10 cellular contexts compared by ENCODE assay signal in genomic region chr21:45894107-45894810, GRCh38.
DNase-seq lines count a peak whose midpoint lies in the region; ATAC-seq and TF ChIP-seq lines count a peak whose summit lies in the region.
"Had no signal": no experiment of that assay in that cellular context is flagged by ENCODE, and none has a peak within 500 bp of the region (broad histone marks: within the 10 kb centered on the region; RNA-seq: fewer than 3 reads in every experiment).

No MANE protein-coding gene starts in this region.

- no peaks in the 10 kb centered on the region for H3K9me3 ChIP-seq in sigmoid colon

- H3K4me1 ChIP-seq in sigmoid colon, result peaks cover 0 to 24% (median 18%) of the 10 kb centered on the region in 4 donors

- intact Hi-C loops in left cardiac atrium (cut with DNase I) (no loop called here), sigmoid colon (cut with DNase I) (no loop called here)

- DNase-seq in GM04504 (ENCODE audit: low read depth) (peak; percentile 52), astrocyte of the hippocampus (ENCODE audit: low read depth, low spot score) (peak; percentile 80), left cardiac atrium (peak; percentile 82), sigmoid colon (peak; percentile 89), omental fat pad (ENCODE audit: low spot score) (no peak), hippocampal formation (lab: John Stamatoyannopoulos, UW) (no peak)
- DNase-seq: activated CD4-positive, CD25-positive, alpha-beta regulatory T cell treated with anti-CD3 and anti-CD28 coated beads, Interleukin-2, amount 50 U/mL, for 72 hours; NCI-H2227 treated with DMSO at 0.1 percent for 48 hours had no signal

- no peak for TF ChIP-seq CTCF in sigmoid colon (IDR thresholded peaks at IDR 0.05)
- no peak for TF ChIP-seq CTCF in omental fat pad (IDR thresholded peaks at IDR 0.05)

- peaks cover 0 to 3% (median 0%) of the 10 kb centered on the region in 4 donors for H3K36me3 ChIP-seq in sigmoid colon

- 75 to 78% methylated on average over 15 of the region's 15 CpGs for WGBS in sigmoid colon, 2 donors

- peak overlapping the region in 3 of 4 donors; percentile 28 to 56 (median 56) for H3K27ac ChIP-seq in sigmoid colon

- no peak for TF ChIP-seq POLR2A in sigmoid colon (IDR thresholded peaks at IDR 0.05)

- peaks cover 0 to 19% (median 0%) of the 10 kb centered on the region in 3 donors for H3K27me3 ChIP-seq in sigmoid colon

- ATAC-seq in left cardiac atrium (peak; percentile 82 to 86), HG03457 (IDR thresholded peaks at IDR 0.05; ENCODE audit: unreplicated experiment) (no peak), omental fat pad (ENCODE audit: low FRiP score) (no peak), HG02759 (IDR thresholded peaks at IDR 0.05; ENCODE audit: unreplicated experiment) (no peak)

- H3K4me3 ChIP-seq in sigmoid colon, result no peak overlapping the region

- TF ChIP-seq EP300 in sigmoid colon (IDR thresholded peaks at IDR 0.05), result no peak

Comparison
In these comparisons a context has a peak if more than half of its experiments do, and no peak if none do; other contexts are left out.
1. DNase-seq: peak in GM04504 (single experiment), astrocyte of the hippocampus (single experiment), left cardiac atrium (single experiment) and sigmoid colon (single experiment); none in omental fat pad (single experiment) and hippocampal formation (0 of 2).
2. ATAC-seq: peak in left cardiac atrium (2 of 2); none in HG03457 (single experiment), omental fat pad (single experiment) and HG02759 (single experiment).